In genomic region chr12:104569348-104570173, GRCh38 we compare ENCODE assay signal across 8 cellular contexts.
DNase-seq lines count a peak whose midpoint lies in the region; ATAC-seq, FAIRE-seq and TF ChIP-seq lines count a peak whose summit lies in the region.

No MANE protein-coding gene starts in this region.

- H3K36me3 ChIP-seq in uterus, result no peaks in the 10 kb centered on the region

- peak; percentile 78 for ATAC-seq in GM21825 (IDR thresholded peaks at IDR 0.05; ENCODE audit: unreplicated experiment)

- no peaks in the 10 kb centered on the region for H3K27me3 ChIP-seq in uterus

- H3K9me3 ChIP-seq in uterus, result no peaks in the 10 kb centered on the region

- DNase-seq in GM18507 (ENCODE audit: extremely low spot score, insufficient read length, low read depth) (peak; percentile 35), MV-4-11 (lab: John Stamatoyannopoulos, UW) (peak; percentile 98), uterus (no peak), mesenteric fat pad (ENCODE audit: low spot score) (no peak), AG20443 (ENCODE audit: low spot score) (no peak)
- peak; percentile 64 for DNase-seq in activated naive CD4-positive, alpha-beta T cell treated with anti-CD3 and anti-CD28 coated beads for 36 hours
- peak; percentile 17 to 23 for DNase-seq in stimulated activated CD8-positive, alpha-beta memory T cell treated with anti-CD3 and anti-CD28 coated beads, Interleukin-4, amount 100 ng/mL, for 1 hour (ENCODE audit: low read depth in 2 of 2, low spot score in 1 of 2)

- no peak overlapping the region for H3K27ac ChIP-seq in uterus

- H3K27ac Mint-ChIP-seq in activated naive CD4-positive, alpha-beta T cell treated with anti-CD3 and anti-CD28 coated beads for 36 hours, result peak overlapping the region; percentile 17

- CTCF ChIA-PET in activated naive CD4-positive, alpha-beta T cell treated with anti-CD3 and anti-CD28 coated beads for 36 hours (lab: Charles Lee), result interaction anchor here (0.6 to 2.6 kb wide), 5 partner anchors 35 to 188 kb away, joined by 3 to 14 read pairs (median 3); no protein-coding TSS in a partner anchor

- H3K9me3 Mint-ChIP-seq in activated naive CD4-positive, alpha-beta T cell treated with anti-CD3 and anti-CD28 coated beads for 36 hours, result peaks cover 5% of the 10 kb centered on the region

- no peak overlapping the region for H3K4me3 ChIP-seq in uterus

- no peak overlapping the region for H3K4me3 Mint-ChIP-seq in activated naive CD4-positive, alpha-beta T cell treated with anti-CD3 and anti-CD28 coated beads for 36 hours

- peaks cover 49% of the 10 kb centered on the region for H3K4me1 Mint-ChIP-seq in activated naive CD4-positive, alpha-beta T cell treated with anti-CD3 and anti-CD28 coated beads for 36 hours (ENCODE audit: low read depth)

- TF ChIP-seq CTCF in uterus (IDR thresholded peaks at IDR 0.05), result no peak

- FAIRE-seq in GM18507 (lab: Jason Lieb, UNC), result peak; percentile 97

- no peaks in the 10 kb centered on the region for H3K4me1 ChIP-seq in uterus

- H3K27me3 Mint-ChIP-seq in activated naive CD4-positive, alpha-beta T cell treated with anti-CD3 and anti-CD28 coated beads for 36 hours (ENCODE audit: low read depth), result no peaks in the 10 kb centered on the region

- no peak for TF ChIP-seq POLR2A in uterus (IDR thresholded peaks at IDR 0.05)

- intact Hi-C loops in activated naive CD4-positive, alpha-beta T cell treated with anti-CD3 and anti-CD28 coated beads for 36 hours (cut with micrococcal nuclease), result loop anchor here (1.0 to 2.0 kb wide), 3 partner anchors 71 to 112 kb away; no protein-coding TSS in a partner anchor
- intact Hi-C loops in uterus (cut with DNase I; ENCODE audit: low total_unique reads), result no loop called here

- H3K36me3 Mint-ChIP-seq in activated naive CD4-positive, alpha-beta T cell treated with anti-CD3 and anti-CD28 coated beads for 36 hours (ENCODE audit: low read depth), result peaks cover 20% of the 10 kb centered on the region

Comparison
In these comparisons a context has a peak if more than half of its experiments do, and no peak if none do; other contexts are left out.
1. DNase-seq: peak in GM18507 (single experiment), MV-4-11 (single experiment), activated naive CD4-positive, alpha-beta T cell treated with anti-CD3 and anti-CD28 coated beads for 36 hours (single experiment) and stimulated activated CD8-positive, alpha-beta memory T cell treated with anti-CD3 and anti-CD28 coated beads, Interleukin-4, amount 100 ng/mL, for 1 hour (2 of 2); none in uterus (0 of 2), mesenteric fat pad (single experiment) and AG20443 (single experiment).